Comparison of ENCODE assay signal across 1 cellular context in genomic region chr7:101138149-101138870, GRCh38.
TF ChIP-seq lines count a peak whose summit lies in the region.

No MANE protein-coding gene starts in this region.

TF ChIP-seq in A549, 52 proteins besides CTCF, POLR2A, EP300 and RAD21 (continued from another document):
- peak; percentile 75; the same call in 1 of the 2 replicates for TF ChIP-seq HOXA7 (CRISPR knock-in tag; IDR thresholded peaks at IDR 0.05)
- peak; percentile 86 for TF ChIP-seq NPAS2 (CRISPR knock-in tag; IDR thresholded peaks at IDR 0.05; ENCODE audit: borderline replicate concordance)
- peak; percentile 96 for TF ChIP-seq JUN (IDR thresholded peaks at IDR 0.05)
- TF ChIP-seq SMC3 (IDR thresholded peaks at IDR 0.05) = peak; percentile 95
